ENCODE assay signal across 24 cellular contexts in genomic region chr4:46508216-46508615, GRCh38.
A peak's percentile ranks its signal among the peaks of the same experiment; 100 is the strongest.
DNase-seq lines count a peak whose midpoint lies in the region; ATAC-seq and TF ChIP-seq lines count a peak whose summit lies in the region.
"Had no signal": no experiment of that assay in that cellular context is flagged by ENCODE, and none has a peak within 500 bp of the region (broad histone marks: within the 10 kb centered on the region; RNA-seq: fewer than 3 reads in every experiment).

No MANE protein-coding gene starts in this region.

- BruUV-seq in MCF 10A (replicated peaks; lab: Mats Ljungman, UMichigan), result no TSS peak

- no peaks in the 10 kb centered on the region for H3K36me3 Mint-ChIP-seq in MCF 10A (ENCODE audit: insufficient read depth, unreplicated experiment)
- no peaks in the 10 kb centered on the region for H3K36me3 Mint-ChIP-seq in type B pancreatic cell

- intact Hi-C loops in MCF 10A (cut with micrococcal nuclease) (loop anchor here (2.0 to 5.0 kb wide), 2 partner anchors 63 to 121 kb away; no protein-coding TSS in a partner anchor), breast epithelium (cut with DNase I; ENCODE audit: low total_unique reads) (no loop called here)

- in situ Hi-C loops in G401 (cut with HindIII; ENCODE audit: low sequenced_read_pairs), result no loop called here

- H3K9me3 Mint-ChIP-seq in MCF 10A (ENCODE audit: unreplicated experiment) (no peaks in the 10 kb centered on the region), type B pancreatic cell (no peaks in the 10 kb centered on the region)

- ATAC-seq in RWPE2 (ENCODE audit: low read depth), result peak; percentile 64
- ATAC-seq in GM19463 (IDR thresholded peaks at IDR 0.05; ENCODE audit: unreplicated experiment), result no peak

- H3K27ac Mint-ChIP-seq in MCF 10A (ENCODE audit: low read depth, unreplicated experiment) (peak overlapping the region; percentile 21), type B pancreatic cell (no peak overlapping the region)
- H3K27ac Mint-ChIP-seq: CD4-positive, alpha-beta T cell had no signal

- H3K27me3 ChIP-seq in breast epithelium (no peaks in the 10 kb centered on the region), RWPE2 (ENCODE audit: insufficient read depth, poor library complexity, severe bottlenecking) (no peaks in the 10 kb centered on the region)
- H3K27me3 ChIP-seq: BLaER1 had no signal

- H3K36me3 ChIP-seq in breast epithelium (no peaks in the 10 kb centered on the region), RWPE2 (ENCODE audit: low read depth) (0 out of 2 replicates have a peak, but pooled peaks cover 5% of the 10 kb centered on the region)
- H3K36me3 ChIP-seq: BLaER1 had no signal

- H3K9me3 ChIP-seq in breast epithelium (no peaks in the 10 kb centered on the region), RWPE2 (ENCODE audit: severe bottlenecking) (no peaks in the 10 kb centered on the region)
- H3K9me3 ChIP-seq: BLaER1 had no signal

- H3K27me3 Mint-ChIP-seq in MCF 10A (ENCODE audit: insufficient read depth, unreplicated experiment) (no peaks in the 10 kb centered on the region), type B pancreatic cell (no peaks in the 10 kb centered on the region)
- H3K27me3 Mint-ChIP-seq: CD4-positive, alpha-beta T cell had no signal

- CTCF ChIA-PET in MCF 10A (lab: Yijun Ruan, JAX), result interaction anchor here (0.7 kb wide), 1 partner anchor 47 kb away, joined by 5 read pairs; no protein-coding TSS in a partner anchor

- H3K27ac ChIP-seq in breast epithelium (no peak overlapping the region), RWPE2 (ENCODE audit: poor library complexity, severe bottlenecking) (peak overlapping the region; percentile 89)
- H3K27ac ChIP-seq: 22Rv1, BLaER1, KMS-11, PC-9 had no signal

- POLR2A ChIA-PET in MCF 10A (lab: Yijun Ruan, JAX), result interaction anchor here (0.6 to 1.3 kb wide), 4 partner anchors 17 to 800 kb away, joined by 3 to 4 read pairs (median 3); no protein-coding TSS in a partner anchor

- no peak overlapping the region for H3K4me3 ChIP-seq in breast epithelium
- no peak overlapping the region for H3K4me3 ChIP-seq in RWPE2 (ENCODE audit: severe bottlenecking)
- H3K4me3 ChIP-seq in epithelial cell of esophagus (ENCODE audit: low read length), result no peak overlapping the region
- H3K4me3 ChIP-seq: BLaER1, PC-9 had no signal

- no peak overlapping the region for H3K4me3 Mint-ChIP-seq in MCF 10A (ENCODE audit: unreplicated experiment)
- no peak overlapping the region for H3K4me3 Mint-ChIP-seq in type B pancreatic cell
- H3K4me3 Mint-ChIP-seq: CD4-positive, alpha-beta T cell had no signal

- no peak for TF ChIP-seq CTCF in MCF 10A (IDR thresholded peaks at IDR 0.05; ENCODE audit: unreplicated experiment)
- no peak for TF ChIP-seq CTCF in breast epithelium (IDR thresholded peaks at IDR 0.05)
- no peak for TF ChIP-seq CTCF in RWPE2 (IDR thresholded peaks at IDR 0.05; ENCODE audit: poor library complexity, severe bottlenecking)
- no peak for TF ChIP-seq CTCF in epithelial cell of esophagus (IDR thresholded peaks at IDR 0.05; ENCODE audit: insufficient read depth, low read depth, low read length, missing control alignments)
- TF ChIP-seq CTCF in type B pancreatic cell (conservative IDR thresholded peaks at IDR 0.05), result no peak

- peak; percentile 61 for DNase-seq in MCF 10A (ENCODE audit: unreplicated experiment)
- no peak for DNase-seq in breast epithelium (ENCODE audit: low spot score in 2 of 2)
- DNase-seq in RWPE2 (ENCODE audit: low spot score), result no peak
- peak; percentile 18 for DNase-seq in epithelial cell of esophagus (ENCODE audit: low read depth)
- no peak for DNase-seq in G401 (ENCODE audit: low spot score)
- DNase-seq in type B pancreatic cell (ENCODE audit: extremely low spot score, unreplicated experiment), result no peak
- DNase-seq in DMS79 (lab: John Stamatoyannopoulos, UW), result no peak
- DNase-seq: CD4-positive, alpha-beta T cell; DMS79 treated with DMSO at 0.1 percent for 48 hours; NCI-H1048; NCI-H1417; NCI-H1694; NCI-H2029 treated with DMSO at 0.1 percent for 48 hours; NCI-H446 treated with DMSO at 0.1 percent for 48 hours; NCI-H526; NCI-H82; NK-92 treated with Interleukin-12 subunit alpha and Interleukin-12 subunit beta, amount 100 ng/mL, for 24 hours; PC-9; RPMI8226; SHP77 treated with DMSO at 0.1 percent for 48 hours had no signal

- TF ChIP-seq POLR2A in breast epithelium (IDR thresholded peaks at IDR 0.05), result no peak

- peaks cover 25% of the 10 kb centered on the region for H3K4me1 Mint-ChIP-seq in MCF 10A (ENCODE audit: insufficient read depth, unreplicated experiment)
- H3K4me1 Mint-ChIP-seq in type B pancreatic cell (ENCODE audit: unreplicated experiment), result no peaks in the 10 kb centered on the region

- H3K4me1 ChIP-seq in breast epithelium, result no peaks in the 10 kb centered on the region
- peaks cover 45% of the 10 kb centered on the region for H3K4me1 ChIP-seq in RWPE2 (ENCODE audit: insufficient read depth, poor library complexity, severe bottlenecking)
- H3K4me1 ChIP-seq: BLaER1 had no signal

Comparison
In these comparisons a context has a peak if more than half of its experiments do, and no peak if none do; other contexts are left out.
1. DNase-seq: peak in MCF 10A (single experiment) and epithelial cell of esophagus (single experiment); none in breast epithelium (0 of 2), RWPE2 (single experiment), G401 (single experiment), type B pancreatic cell (single experiment) and DMS79 (single experiment).